14 cellular contexts compared by ENCODE assay signal in the genomic region with DNA sequence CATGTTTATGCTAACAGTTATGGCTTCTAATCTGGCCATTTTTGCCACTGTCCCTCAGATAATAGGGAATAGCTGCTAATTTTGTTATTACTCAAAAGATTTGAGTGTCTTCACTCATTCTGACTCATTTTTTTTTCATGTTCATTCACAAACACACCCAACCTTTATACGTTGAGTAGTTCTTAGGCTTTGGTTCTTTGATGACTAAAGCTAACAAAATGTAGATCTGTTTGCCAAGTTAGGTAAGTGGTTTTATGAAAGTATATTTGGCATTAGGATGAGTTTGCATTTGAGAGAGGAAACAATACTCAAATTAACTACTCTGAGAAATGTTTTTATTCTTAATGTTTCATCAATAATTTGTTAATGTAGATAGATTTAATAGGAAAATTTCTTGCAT. TPM values are rescaled to one million over a fixed set of nuclear protein-coding genes. Genes with fewer than 3 reads are reported as not detected.
DNase-seq lines count a peak whose midpoint lies in the region; TF ChIP-seq lines count a peak whose summit lies in the region.
"Had no signal": no experiment of that assay in that cellular context is flagged by ENCODE, and none has a peak within 500 bp of the region (broad histone marks: within the 10 kb centered on the region; RNA-seq: fewer than 3 reads in every experiment).

No MANE protein-coding gene starts in this region.

- TF ChIP-seq CTCF in fibroblast of mammary gland (conservative IDR thresholded peaks at IDR 0.05; ENCODE audit: control insufficient read depth, insufficient read depth, low read depth, low read length): no peak
- TF ChIP-seq CTCF in type B pancreatic cell (conservative IDR thresholded peaks at IDR 0.05): no peak

- no peak overlapping the region for H3K4me3 ChIP-seq in fibroblast of mammary gland (ENCODE audit: control insufficient read depth, low read depth, low read length)
- H3K4me3 ChIP-seq: HAP-1, neural progenitor cell, upper lobe of left lung had no signal

- peak overlapping the region; percentile 16 for H3K4me3 Mint-ChIP-seq in type B pancreatic cell
- H3K4me3 Mint-ChIP-seq: neural progenitor cell, T-helper 17 cell had no signal

- DNase-seq in SIG-M5 treated with dmso at 0.1 percent for 504 hours (lab: John Stamatoyannopoulos, UW; ENCODE audit: unreplicated experiment): peak; percentile 6
- no peak for DNase-seq in SIG-M5 (lab: John Stamatoyannopoulos, UW)
- DNase-seq in SW480 (ENCODE audit: low spot score): peak; percentile 50
- DNase-seq in fibroblast of mammary gland (ENCODE audit: low read depth): peak; percentile 64
- no peak for DNase-seq in type B pancreatic cell (ENCODE audit: extremely low spot score, unreplicated experiment)
- DNase-seq in HuH-7 (ENCODE audit: low spot score): no peak
- no peak for DNase-seq in germinal center (ENCODE audit: low spot score)
- DNase-seq in NCI-H526 (lab: John Stamatoyannopoulos, UW): no peak
- DNase-seq: activated CD4-positive, alpha-beta T cell treated with anti-CD3 and anti-CD28 coated beads, Interleukin-2, amount 50 U/mL, for 1 hour; NCI-H2081 treated with DMSO at 0.1 percent for 48 hours; T-helper 17 cell; upper lobe of left lung had no signal

- peaks cover 22% of the 10 kb centered on the region for H3K4me1 Mint-ChIP-seq in type B pancreatic cell (ENCODE audit: unreplicated experiment)

- peak overlapping the region; percentile 69 for H3K27ac Mint-ChIP-seq in type B pancreatic cell
- H3K27ac Mint-ChIP-seq: neural progenitor cell, T-helper 17 cell had no signal

- peaks cover 8% of the 10 kb centered on the region for H3K36me3 Mint-ChIP-seq in type B pancreatic cell

- no peaks in the 10 kb centered on the region for H3K9me3 Mint-ChIP-seq in type B pancreatic cell

- peaks cover 8% of the 10 kb centered on the region for H3K27me3 Mint-ChIP-seq in type B pancreatic cell
- H3K27me3 Mint-ChIP-seq: T-helper 17 cell had no signal

RNA-seq across cellular contexts. Expression of a gene that starts 3.7 kb away (rescaled TPM):
- 45.1 and 49.6 TPM in 2 replicates for total RNA-seq in type B pancreatic cell (ENCODE audit: low replicate concordance)

RNA-seq across cellular contexts. Expression of a gene that starts 27.1 kb away (rescaled TPM):
- 7.3 and 8.2 TPM in 2 replicates for total RNA-seq in type B pancreatic cell (ENCODE audit: low replicate concordance)

Comparison
In these comparisons a context has a peak if more than half of its experiments do, and no peak if none do; other contexts are left out.
1. DNase-seq: peak in SIG-M5 treated with dmso at 0.1 percent for 504 hours (single experiment), SW480 (single experiment) and fibroblast of mammary gland (single experiment); none in SIG-M5 (single experiment), type B pancreatic cell (single experiment), HuH-7 (single experiment), germinal center (single experiment) and NCI-H526 (0 of 2).